ENCODE assay signal across 23 cellular contexts in the genomic region with DNA sequence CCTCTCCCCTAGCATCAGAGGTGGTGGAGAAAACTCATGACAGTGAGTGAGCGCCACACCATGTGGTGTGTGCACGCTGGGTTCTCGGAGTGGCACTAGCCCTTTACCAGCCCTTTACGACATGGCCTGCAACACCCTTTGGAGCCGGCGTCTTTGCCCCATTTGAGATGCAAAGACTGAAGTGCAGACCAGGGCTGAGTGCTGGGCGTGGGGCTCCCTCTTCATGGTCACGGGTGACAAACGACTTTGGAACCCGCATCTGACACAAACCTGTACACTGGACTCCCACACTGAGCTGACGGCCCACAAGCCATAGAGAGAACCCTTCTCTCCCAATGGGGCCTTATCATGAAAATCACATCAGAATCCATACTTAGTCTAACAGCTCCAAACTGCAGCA.
DNase-seq lines count a peak whose midpoint lies in the region; ATAC-seq, FAIRE-seq and TF ChIP-seq lines count a peak whose summit lies in the region.
"Had no signal": no experiment of that assay in that cellular context is flagged by ENCODE, and none has a peak within 500 bp of the region (broad histone marks: within the 10 kb centered on the region; RNA-seq: fewer than 3 reads in every experiment).

No MANE protein-coding gene starts in this region.

- no peak overlapping the region for H2AK5ac ChIP-seq in H1 (ENCODE audit: low read depth, low read length)

- H3K27ac ChIP-seq in H1 (ENCODE audit: low read depth, low read length) = no peak overlapping the region
- no peak overlapping the region for H3K27ac ChIP-seq in neural progenitor cell
- H3K27ac ChIP-seq in upper lobe of right lung = no peak overlapping the region
- H3K27ac ChIP-seq: 22Rv1; A549; BLaER1 treated with 17β-estradiol and CSF1 and Interleukin-3, amounts not matched to agents 10 nM and 100 nM; C4-2B had no signal

- no peak for FAIRE-seq in H1 (lab: Jason Lieb, UNC)
- FAIRE-seq: A549, D721Med, G401.6, GM12891, GM19239 had no signal

- H3K27ac Mint-ChIP-seq in neural progenitor cell = peak overlapping the region; percentile 18
- no peak overlapping the region for H3K27ac Mint-ChIP-seq in activated naive CD4-positive, alpha-beta T cell treated with anti-CD3 and anti-CD28 coated beads, Interleukin-2, amount 50 U/mL, for 72 hours
- H3K27ac Mint-ChIP-seq: B cell; CD4-positive, alpha-beta T cell; CD8-positive, alpha-beta T cell had no signal

- H2BK12ac ChIP-seq in H1 (ENCODE audit: low read depth, low read length) = peak overlapping the region; percentile 45; the same call in 1 of the 2 replicates

- DNase-seq in H1 (ENCODE audit: low read depth in 1 of 2, low spot score in 2 of 2) (no peak), neural progenitor cell (ENCODE audit: low spot score) (no peak), sciatic nerve (ENCODE audit: low spot score) (peak; percentile 43), upper lobe of right lung (peak; percentile 47), NCI-H2107 (lab: John Stamatoyannopoulos, UW) (no peak), NCI-H2107 treated with DMSO at 0.1 percent for 48 hours (lab: John Stamatoyannopoulos, UW; ENCODE audit: unreplicated experiment) (no peak)
- DNase-seq in activated naive CD4-positive, alpha-beta T cell treated with anti-CD3 and anti-CD28 coated beads, Interleukin-2, amount 50 U/mL, for 72 hours (ENCODE audit: low spot score in 2 of 2) = no peak
- DNase-seq: AML-193; Caco-2; Calu3; CD4-positive, alpha-beta T cell; CD8-positive, alpha-beta T cell; DMS79 treated with DMSO at 0.1 percent for 48 hours; GF-D8 had no signal

- no peak overlapping the region for H3K4me3 Mint-ChIP-seq in neural progenitor cell
- H3K4me3 Mint-ChIP-seq: B cell; CD4-positive, alpha-beta T cell; CD8-positive, alpha-beta T cell had no signal

- H2BK120ac ChIP-seq in H1 (replicated peaks; ENCODE audit: low read depth, low read length) = no peak overlapping the region

- TF ChIP-seq CTCF in H1 (IDR thresholded peaks at IDR 0.05; ENCODE audit: control extremely low read depth in 1 of 3, insufficient read depth in 1 of 3, low read depth in 1 of 3, low read length in 3 of 3) (no peak), neural progenitor cell (IDR thresholded peaks at IDR 0.05) (no peak), upper lobe of right lung (IDR thresholded peaks at IDR 0.05) (no peak)

- H3K9me3 ChIP-seq in H1 (ENCODE audit: insufficient read depth in 2 of 2, low read depth in 1 of 2, low read length in 1 of 2) = peaks cover 0 to under 1% of the 10 kb centered on the region in 2 experiments; a peak in 1 of 4 replicates
- no peaks in the 10 kb centered on the region for H3K9me3 ChIP-seq in neural progenitor cell (ENCODE audit: low read depth)
- H3K9me3 ChIP-seq in upper lobe of right lung = no peaks in the 10 kb centered on the region
- H3K9me3 ChIP-seq: A549, Caco-2 had no signal

- H4K8ac ChIP-seq in H1 (ENCODE audit: extremely low read depth, insufficient read depth, low read length) = no peak overlapping the region; the same call in 1 of the 2 replicates

- POLR2A ChIA-PET in H1 (lab: Charles Lee; ENCODE audit: partially characterized antibody) = interaction anchor here (0.5 to 0.7 kb wide), 2 partner anchors 17 to 103 kb away, joined by 3 read pairs; no protein-coding TSS in a partner anchor

- H3K4me1 ChIP-seq in H1 (replicated peaks in 1 of 4; ENCODE audit: control insufficient read depth in 3 of 4, insufficient read depth in 4 of 4, low read length in 3 of 4) (peaks cover 0 to 8% (median 0%) of the 10 kb centered on the region in 4 experiments; a peak in 4 of 7 replicates), neural progenitor cell (peaks cover 9% of the 10 kb centered on the region), upper lobe of right lung (peaks cover 5% of the 10 kb centered on the region)

- no peak overlapping the region for H3K4me2 ChIP-seq in H1 (ENCODE audit: insufficient read depth in 1 of 2, low read depth in 2 of 2, low read length in 2 of 2)
- no peak overlapping the region for H3K4me2 ChIP-seq in neural progenitor cell
- H3K4me2 ChIP-seq: A549; BLaER1 treated with 17β-estradiol and CSF1 and Interleukin-3, amounts not matched to agents 10 nM and 100 nM had no signal

- H3K36me3 Mint-ChIP-seq in neural progenitor cell = no peaks in the 10 kb centered on the region
- no peaks in the 10 kb centered on the region for H3K36me3 Mint-ChIP-seq in activated naive CD4-positive, alpha-beta T cell treated with anti-CD3 and anti-CD28 coated beads, Interleukin-2, amount 50 U/mL, for 72 hours
- H3K36me3 Mint-ChIP-seq: CD8-positive, alpha-beta T cell had no signal

- TF ChIP-seq EP300 in H1 (IDR thresholded peaks at IDR 0.05; ENCODE audit: borderline replicate concordance in 1 of 2, low read depth in 2 of 2, low read length in 2 of 2) = no peak

- ATAC-seq in sciatic nerve = no peak
- no peak for ATAC-seq in upper lobe of right lung
- ATAC-seq in activated naive CD4-positive, alpha-beta T cell treated with anti-CD3 and anti-CD28 coated beads, Interleukin-2, amount 50 U/mL, for 72 hours = no peak
- ATAC-seq: A549; CD8-positive, alpha-beta T cell had no signal

- WGBS in H1 (ENCODE audit: extremely low coverage in 1 of 2, insufficient coverage in 1 of 2, insufficient read length in 1 of 2, insufficient replicate concordance in 2 of 2, low coverage in 1 of 2, low lambda C conversion rate in 2 of 2, missing lambda C conversion rate in 1 of 2), 2 experiments = 85% methylated on average over 11 of the region's 11 CpGs; no CpG with 5 or more reads in 1 of the 2 experiments

- H3K79me1 ChIP-seq in H1 (ENCODE audit: low read depth, low read length) = no peaks in the 10 kb centered on the region

- H2BK5ac ChIP-seq in H1 (ENCODE audit: low read depth, low read length) = no peak overlapping the region

- H3K36me3 ChIP-seq in H1 (ENCODE audit: control insufficient read depth in 2 of 4, insufficient read depth in 4 of 4, low read length in 3 of 4) = no peaks in the 10 kb centered on the region
- H3K36me3 ChIP-seq in neural progenitor cell = no peaks in the 10 kb centered on the region
- H3K36me3 ChIP-seq in upper lobe of right lung = no peaks in the 10 kb centered on the region
- H3K36me3 ChIP-seq: BLaER1 treated with 17β-estradiol and CSF1 and Interleukin-3, amounts not matched to agents 10 nM and 100 nM had no signal

- H2AFZ ChIP-seq in H1 (ENCODE audit: low read length) (no peak overlapping the region), neural progenitor cell (replicated peaks) (no peak overlapping the region)

- peaks cover 11% of the 10 kb centered on the region for H3K4me1 Mint-ChIP-seq in neural progenitor cell
- H3K4me1 Mint-ChIP-seq: B cell had no signal

- TF ChIP-seq RAD21 in H1 (IDR thresholded peaks at IDR 0.05 in 1 of 2, conservative IDR thresholded peaks at IDR 0.05 in 1 of 2; ENCODE audit: low read depth in 2 of 2, low read length in 2 of 2) = no peak

- no peak overlapping the region for H3K14ac ChIP-seq in H1 (ENCODE audit: insufficient read length)

- H3K27me3 ChIP-seq in H1 (replicated peaks in 1 of 4; ENCODE audit: control insufficient read depth in 3 of 4, extremely low read depth in 1 of 4, insufficient read depth in 3 of 4, low read length in 3 of 4) (no peaks in the 10 kb centered on the region), neural progenitor cell (no peaks in the 10 kb centered on the region), upper lobe of right lung (no peaks in the 10 kb centered on the region)
- H3K27me3 ChIP-seq: BLaER1 treated with 17β-estradiol and CSF1 and Interleukin-3, amounts not matched to agents 10 nM and 100 nM had no signal

- H4K20me1 ChIP-seq in H1 (replicated peaks in 1 of 2; ENCODE audit: control insufficient read depth in 1 of 2, insufficient read depth in 2 of 2, low read length in 2 of 2) (no peaks in the 10 kb centered on the region), neural progenitor cell (ENCODE audit: low read depth) (no peaks in the 10 kb centered on the region)
- H4K20me1 ChIP-seq: BLaER1 treated with 17β-estradiol and CSF1 and Interleukin-3, amounts not matched to agents 10 nM and 100 nM had no signal

- H3K9ac ChIP-seq in H1 (replicated peaks in 1 of 4; ENCODE audit: extremely low read depth in 1 of 4, low read depth in 3 of 4, low read length in 3 of 4) (no peak overlapping the region), neural progenitor cell (no peak overlapping the region)
- H3K9ac ChIP-seq: BLaER1 treated with 17β-estradiol and CSF1 and Interleukin-3, amounts not matched to agents 10 nM and 100 nM had no signal

- H4K91ac ChIP-seq in H1 (replicated peaks; ENCODE audit: insufficient read length, low read length) = no peak overlapping the region

- no peak overlapping the region for H3K56ac ChIP-seq in H1 (replicated peaks; ENCODE audit: insufficient read length, low read depth, low read length)

- H3K23me2 ChIP-seq in H1 (ENCODE audit: low read depth, low read length) = peaks cover 2% of the 10 kb centered on the region; the same call in 1 of the 2 replicates

- intact Hi-C loops in sciatic nerve (cut with DNase I) (loop anchor here (5.0 kb wide), 1 partner anchor 135 kb away; a partner anchor contains a TSS), upper lobe of right lung (cut with DNase I) (no loop called here)

- H4K5ac ChIP-seq in H1 (ENCODE audit: insufficient read length, low read depth, low read length) = no peak overlapping the region

- H3K18ac ChIP-seq in H1 (ENCODE audit: extremely low read depth, low read length) = no peak overlapping the region

- peaks cover 4% of the 10 kb centered on the region for H3K27me3 Mint-ChIP-seq in neural progenitor cell (ENCODE audit: insufficient read depth, low read depth)

- H3K79me2 ChIP-seq in H1 (ENCODE audit: control insufficient read depth in 1 of 2, insufficient read depth in 2 of 2, low read length in 2 of 2) (no peaks in the 10 kb centered on the region), neural progenitor cell (ENCODE audit: low read depth) (no peaks in the 10 kb centered on the region)

- no peak overlapping the region for H2BK20ac ChIP-seq in H1 (ENCODE audit: low read length)

- CTCF ChIA-PET in H1 (lab: Charles Lee; ENCODE audit: partially characterized antibody) = interaction anchor here (0.9 to 1.3 kb wide), 3 partner anchors 87 to 124 kb away, joined by 4 to 5 read pairs (median 4); no protein-coding TSS in a partner anchor

- no peak for TF ChIP-seq POLR2A in H1 (IDR thresholded peaks at IDR 0.05; ENCODE audit: control extremely low read depth in 1 of 2, low read depth in 2 of 2, low read length in 2 of 2)

- H3K4ac ChIP-seq in H1 (replicated peaks; ENCODE audit: insufficient read length, low read depth, low read length) = no peak overlapping the region

- no peak overlapping the region for H3K23ac ChIP-seq in H1 (ENCODE audit: insufficient read length)

- H3K9me3 Mint-ChIP-seq in neural progenitor cell = peaks cover 5% of the 10 kb centered on the region
- H3K9me3 Mint-ChIP-seq in activated naive CD4-positive, alpha-beta T cell treated with anti-CD3 and anti-CD28 coated beads, Interleukin-2, amount 50 U/mL, for 72 hours = no peaks in the 10 kb centered on the region
- H3K9me3 Mint-ChIP-seq: CD4-positive, alpha-beta T cell; CD8-positive, alpha-beta T cell had no signal

- no peak overlapping the region for H3K4me3 ChIP-seq in H1 (ENCODE audit: extremely low read depth in 1 of 4, insufficient read depth in 2 of 4, low read depth in 3 of 4, low read length in 4 of 4)
- no peak overlapping the region for H3K4me3 ChIP-seq in neural progenitor cell
- no peak overlapping the region for H3K4me3 ChIP-seq in upper lobe of right lung
- H3K4me3 ChIP-seq: A549; BLaER1 treated with 17β-estradiol and CSF1 and Interleukin-3, amounts not matched to agents 10 nM and 100 nM had no signal

- H3F3A ChIP-seq in neural progenitor cell (ENCODE audit: low read depth) = no peaks in the 10 kb centered on the region

- no peak overlapping the region; the same call in 1 of the 2 replicates for H2BK15ac ChIP-seq in H1 (ENCODE audit: low read length)

Comparison
In these comparisons a context has a peak if more than half of its experiments do, and no peak if none do; other contexts are left out.
1. DNase-seq: peak in sciatic nerve (single experiment) and upper lobe of right lung (single experiment); none in H1 (0 of 2), neural progenitor cell (single experiment), activated naive CD4-positive, alpha-beta T cell treated with anti-CD3 and anti-CD28 coated beads, Interleukin-2, amount 50 U/mL, for 72 hours (0 of 2), NCI-H2107 (single experiment) and NCI-H2107 treated with DMSO at 0.1 percent for 48 hours (single experiment).